Comparison of ENCODE assay signal across 13 cellular contexts in genomic region chr4:52838729-52839722, GRCh38. TPM values are rescaled to one million over a fixed set of nuclear protein-coding genes. Genes with fewer than 3 reads are reported as not detected.
DNase-seq lines count a peak whose midpoint lies in the region; ATAC-seq, FAIRE-seq and TF ChIP-seq lines count a peak whose summit lies in the region.
"Had no signal": no experiment of that assay in that cellular context is flagged by ENCODE, and none has a peak within 500 bp of the region (broad histone marks: within the 10 kb centered on the region; RNA-seq: fewer than 3 reads in every experiment).

No MANE protein-coding gene starts in this region.

- H2BK120ac ChIP-seq in neuronal stem cell (ENCODE audit: low read depth, low read length), result no peak overlapping the region

- DNase-seq in DMS 273 (lab: John Stamatoyannopoulos, UW; ENCODE audit: unreplicated experiment), result peak; percentile 81
- DNase-seq in NCI-H69 (lab: John Stamatoyannopoulos, UW), result peak; percentile 16
- DNase-seq in neuronal stem cell (ENCODE audit: low spot score), result no peak
- no peak for DNase-seq in T-helper 2 cell treated with Interferon-gamma antibody and Interleukin-4, amounts not matched to agents 5 μg/mL and 100 μg/mL, for 36 hours (ENCODE audit: low spot score)
- DNase-seq in activated CD4-positive, alpha-beta memory T cell treated with anti-CD3 and anti-CD28 coated beads, Interleukin-2, amount 10 ng/mL, durations not matched to agents 7 days and 5 days, result no peak
- DNase-seq in D721Med (ENCODE audit: insufficient read length, low spot score), result no peak
- DNase-seq: activated CD4-positive, alpha-beta T cell treated with anti-CD3 and anti-CD28 coated beads, Interleukin-2, amount 50 U/mL, for 1 hour; activated naive CD8-positive, alpha-beta T cell treated with anti-CD3 and anti-CD28 coated beads, Interleukin-2, amount 10 ng/mL, durations not matched to agents 7 days and 5 days; activated T-cell treated with anti-CD3 and anti-CD28 coated beads, Interleukin-2, amount 50 U/mL, for 4 hours; NCI-H187 treated with DMSO at 0.1 percent for 48 hours had no signal

- no peak overlapping the region for H2BK15ac ChIP-seq in neuronal stem cell (ENCODE audit: low read length)

- no peak overlapping the region for H3K27ac Mint-ChIP-seq in T-helper 2 cell treated with Interferon-gamma antibody and Interleukin-4, amounts not matched to agents 5 μg/mL and 100 μg/mL, for 36 hours
- H3K27ac Mint-ChIP-seq in activated CD4-positive, alpha-beta memory T cell treated with anti-CD3 and anti-CD28 coated beads, Interleukin-2, amount 10 ng/mL, durations not matched to agents 7 days and 5 days, result no peak overlapping the region
- H3K27ac Mint-ChIP-seq: activated naive CD8-positive, alpha-beta T cell treated with anti-CD3 and anti-CD28 coated beads, Interleukin-2, amount 10 ng/mL, durations not matched to agents 7 days and 5 days had no signal

- H2AFZ ChIP-seq in neuronal stem cell (ENCODE audit: low read length), result peak overlapping the region; percentile 36

- H2AK5ac ChIP-seq in neuronal stem cell (ENCODE audit: low read depth, low read length), result no peak overlapping the region

- no peaks in the 10 kb centered on the region for H3K9me3 Mint-ChIP-seq in T-helper 2 cell treated with Interferon-gamma antibody and Interleukin-4, amounts not matched to agents 5 μg/mL and 100 μg/mL, for 36 hours
- H3K9me3 Mint-ChIP-seq in activated CD4-positive, alpha-beta memory T cell treated with anti-CD3 and anti-CD28 coated beads, Interleukin-2, amount 10 ng/mL, durations not matched to agents 7 days and 5 days, result no peaks in the 10 kb centered on the region
- H3K9me3 Mint-ChIP-seq: activated naive CD8-positive, alpha-beta T cell treated with anti-CD3 and anti-CD28 coated beads, Interleukin-2, amount 10 ng/mL, durations not matched to agents 7 days and 5 days; activated T-cell treated with anti-CD3 and anti-CD28 coated beads, Interleukin-2, amount 50 U/mL, for 4 hours had no signal

- POLR2A ChIA-PET in activated CD4-positive, alpha-beta memory T cell treated with anti-CD3 and anti-CD28 coated beads, Interleukin-2, amount 10 ng/mL, durations not matched to agents 7 days and 5 days (lab: Charles Lee), result no interaction called here

- no peaks in the 10 kb centered on the region for H3K36me3 ChIP-seq in neuronal stem cell (replicated peaks in 1 of 2; ENCODE audit: control insufficient read depth in 2 of 2, insufficient read depth in 2 of 2, low read length in 2 of 2)

- no peak overlapping the region for H3K4ac ChIP-seq in neuronal stem cell (ENCODE audit: low read length)

- WGBS in neuronal stem cell (ENCODE audit: extremely low coverage in 2 of 2, insufficient read length in 2 of 2, insufficient replicate concordance in 1 of 2), 2 donors, result no CpG with 5 or more reads among the region's 12 CpGs

- peaks cover 0 to 2% (median 0%) of the 10 kb centered on the region in 3 experiments for H3K27me3 ChIP-seq in neuronal stem cell (ENCODE audit: control insufficient read depth in 3 of 3, insufficient read depth in 3 of 3, low read depth in 1 of 3, low read length in 3 of 3)

- CTCF ChIA-PET in activated CD4-positive, alpha-beta memory T cell treated with anti-CD3 and anti-CD28 coated beads, Interleukin-2, amount 10 ng/mL, durations not matched to agents 7 days and 5 days (lab: Charles Lee), result no interaction called here

- no peak overlapping the region for H3K27ac ChIP-seq in neuronal stem cell (replicated peaks; ENCODE audit: low read length)

- no peak overlapping the region for H3K14ac ChIP-seq in neuronal stem cell (ENCODE audit: low read length)

- no peak overlapping the region for H3K23ac ChIP-seq in neuronal stem cell (ENCODE audit: low read depth, low read length, poor library complexity)

- H3K9ac ChIP-seq in neuronal stem cell (ENCODE audit: low read depth, low read length, poor library complexity), result no peak overlapping the region

- no peaks in the 10 kb centered on the region for H3K4me1 Mint-ChIP-seq in T-helper 2 cell treated with Interferon-gamma antibody and Interleukin-4, amounts not matched to agents 5 μg/mL and 100 μg/mL, for 36 hours (ENCODE audit: low read depth)
- H3K4me1 Mint-ChIP-seq in activated CD4-positive, alpha-beta memory T cell treated with anti-CD3 and anti-CD28 coated beads, Interleukin-2, amount 10 ng/mL, durations not matched to agents 7 days and 5 days, result peaks cover 2% of the 10 kb centered on the region
- H3K4me1 Mint-ChIP-seq: activated naive CD8-positive, alpha-beta T cell treated with anti-CD3 and anti-CD28 coated beads, Interleukin-2, amount 10 ng/mL, durations not matched to agents 7 days and 5 days had no signal

- no peak for TF ChIP-seq CTCF in D721Med (IDR thresholded peaks at IDR 0.05; ENCODE audit: insufficient read depth, missing control alignments)

- H2BK5ac ChIP-seq in neuronal stem cell (ENCODE audit: low read length), result no peak overlapping the region

- H3K36me3 Mint-ChIP-seq in T-helper 2 cell treated with Interferon-gamma antibody and Interleukin-4, amounts not matched to agents 5 μg/mL and 100 μg/mL, for 36 hours (ENCODE audit: low read depth), result no peaks in the 10 kb centered on the region
- no peaks in the 10 kb centered on the region for H3K36me3 Mint-ChIP-seq in activated CD4-positive, alpha-beta memory T cell treated with anti-CD3 and anti-CD28 coated beads, Interleukin-2, amount 10 ng/mL, durations not matched to agents 7 days and 5 days (ENCODE audit: low read depth)
- H3K36me3 Mint-ChIP-seq: activated naive CD8-positive, alpha-beta T cell treated with anti-CD3 and anti-CD28 coated beads, Interleukin-2, amount 10 ng/mL, durations not matched to agents 7 days and 5 days had no signal

- H3K79me1 ChIP-seq in neuronal stem cell (ENCODE audit: low read depth, low read length), result no peaks in the 10 kb centered on the region

- H3K27me3 Mint-ChIP-seq in T-helper 2 cell treated with Interferon-gamma antibody and Interleukin-4, amounts not matched to agents 5 μg/mL and 100 μg/mL, for 36 hours (ENCODE audit: low read depth), result no peaks in the 10 kb centered on the region
- peaks cover 4% of the 10 kb centered on the region for H3K27me3 Mint-ChIP-seq in activated CD4-positive, alpha-beta memory T cell treated with anti-CD3 and anti-CD28 coated beads, Interleukin-2, amount 10 ng/mL, durations not matched to agents 7 days and 5 days
- H3K27me3 Mint-ChIP-seq: activated naive CD8-positive, alpha-beta T cell treated with anti-CD3 and anti-CD28 coated beads, Interleukin-2, amount 10 ng/mL, durations not matched to agents 7 days and 5 days had no signal

- no peak overlapping the region for H3K4me3 Mint-ChIP-seq in T-helper 2 cell treated with Interferon-gamma antibody and Interleukin-4, amounts not matched to agents 5 μg/mL and 100 μg/mL, for 36 hours
- H3K4me3 Mint-ChIP-seq in activated CD4-positive, alpha-beta memory T cell treated with anti-CD3 and anti-CD28 coated beads, Interleukin-2, amount 10 ng/mL, durations not matched to agents 7 days and 5 days, result no peak overlapping the region
- H3K4me3 Mint-ChIP-seq: activated naive CD8-positive, alpha-beta T cell treated with anti-CD3 and anti-CD28 coated beads, Interleukin-2, amount 10 ng/mL, durations not matched to agents 7 days and 5 days; activated T-cell treated with anti-CD3 and anti-CD28 coated beads, Interleukin-2, amount 50 U/mL, for 4 hours had no signal

- no peak overlapping the region for H3K4me2 ChIP-seq in neuronal stem cell (ENCODE audit: insufficient read depth, low read length, poor library complexity, severe bottlenecking)

- no peaks in the 10 kb centered on the region for H3K9me3 ChIP-seq in neuronal stem cell (replicated peaks in 1 of 2; ENCODE audit: control insufficient read depth in 2 of 2, insufficient read depth in 1 of 2, low read depth in 1 of 2, low read length in 2 of 2)

- peak overlapping the region; percentile 81 for H3K18ac ChIP-seq in neuronal stem cell (ENCODE audit: low read length)

- no peak overlapping the region for H4K91ac ChIP-seq in neuronal stem cell (ENCODE audit: low read depth, low read length, poor library complexity)

- peaks cover 14 to 28% of the 10 kb centered on the region in 2 donors for H3K4me1 ChIP-seq in neuronal stem cell (ENCODE audit: control insufficient read depth in 2 of 2, insufficient read depth in 1 of 2, low read depth in 1 of 2, low read length in 2 of 2)

- H4K8ac ChIP-seq in neuronal stem cell (ENCODE audit: low read depth, low read length), result no peak overlapping the region

- no peak overlapping the region for H3K4me3 ChIP-seq in neuronal stem cell (ENCODE audit: low read length in 2 of 2)

- no peak for FAIRE-seq in D721Med (lab: Jason Lieb, UNC)

- H2BK12ac ChIP-seq in neuronal stem cell (ENCODE audit: low read length), result no peak overlapping the region

- ATAC-seq in esophagus mucosa (peak; percentile 35), HG02852 (IDR thresholded peaks at IDR 0.05; ENCODE audit: unreplicated experiment) (no peak)
- ATAC-seq: activated T-cell treated with anti-CD3 and anti-CD28 coated beads, Interleukin-2, amount 50 U/mL, for 4 hours had no signal

RNA-seq across cellular contexts. Expression of gene RASL11B, which starts 23.1 kb away (rescaled TPM):
- 1.0 TPM for total RNA-seq in esophagus mucosa
- 5.3 TPM for polyA plus RNA-seq in neuronal stem cell (2013, experiment 1 of 2)
- 5.3 TPM for polyA plus RNA-seq in neuronal stem cell (2013, experiment 2 of 2)
- total RNA-seq in activated CD4-positive, alpha-beta memory T cell treated with anti-CD3 and anti-CD28 coated beads, Interleukin-2, amount 10 ng/mL, durations not matched to agents 7 days and 5 days, result under 1 TPM; 0.25 to 0.33 TPM
- total RNA-seq: pulmonary artery endothelial cell had no signal

Comparison
In these comparisons a context has a peak if more than half of its experiments do, and no peak if none do; other contexts are left out.
1. DNase-seq: peak in DMS 273 (single experiment) and NCI-H69 (single experiment); none in neuronal stem cell (single experiment), T-helper 2 cell treated with Interferon-gamma antibody and Interleukin-4, amounts not matched to agents 5 μg/mL and 100 μg/mL, for 36 hours (single experiment), activated CD4-positive, alpha-beta memory T cell treated with anti-CD3 and anti-CD28 coated beads, Interleukin-2, amount 10 ng/mL, durations not matched to agents 7 days and 5 days (single experiment) and D721Med (single experiment).